9 cellular contexts compared by ENCODE assay signal in the genomic region with DNA sequence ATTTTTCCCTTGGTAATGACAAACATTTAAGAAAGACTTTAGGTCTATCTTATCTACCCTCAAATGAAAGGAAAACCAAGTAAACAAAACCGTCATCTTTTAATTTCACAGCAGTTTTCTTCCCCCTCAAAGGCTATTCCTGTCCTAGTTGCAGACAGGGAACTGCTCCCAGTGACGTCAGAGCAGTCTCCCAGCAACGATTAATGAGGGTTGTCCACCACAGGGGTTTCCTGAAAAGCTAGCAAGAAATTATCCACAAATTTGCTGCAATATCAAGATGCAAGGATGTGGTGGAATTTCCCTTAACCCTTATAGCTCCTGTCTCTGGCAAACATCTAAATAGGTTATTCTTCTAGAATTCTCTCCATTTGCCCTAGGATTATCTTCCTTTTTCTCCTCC.
DNase-seq lines count a peak whose midpoint lies in the region; FAIRE-seq and TF ChIP-seq lines count a peak whose summit lies in the region.
"Had no signal": no experiment of that assay in that cellular context is flagged by ENCODE, and none has a peak within 500 bp of the region (broad histone marks: within the 10 kb centered on the region; RNA-seq: fewer than 3 reads in every experiment).

No MANE protein-coding gene starts in this region.

- DNase-seq in DMS 273 (lab: John Stamatoyannopoulos, UW; ENCODE audit: unreplicated experiment) (peak; percentile 18), DMS 273 treated with DMSO at 0.1 percent for 48 hours (lab: John Stamatoyannopoulos, UW) (no peak), kidney (no peak), substantia nigra (lab: John Stamatoyannopoulos, UW) (peak in 30 of 49 donors; percentile 4 to 69 (median 18)), NCI-H446 (lab: John Stamatoyannopoulos, UW) (no peak), NCI-H2196 (lab: John Stamatoyannopoulos, UW; ENCODE audit: unreplicated experiment) (no peak)
- DNase-seq in activated CD4-positive, alpha-beta T cell treated with anti-CD3 and anti-CD28 coated beads, Interleukin-2, amount 10 ng/mL, durations not matched to agents 24 days and 14 days: no peak

- H3K4me3 Mint-ChIP-seq in brain: peak overlapping the region; percentile 28 to 83 (median 49)
- no peak overlapping the region for H3K4me3 Mint-ChIP-seq in activated CD4-positive, alpha-beta T cell treated with anti-CD3 and anti-CD28 coated beads, Interleukin-2, amount 10 ng/mL, durations not matched to agents 24 days and 14 days

- peak overlapping the region; percentile 33 to 92 (median 82) for H3K27ac Mint-ChIP-seq in brain
- no peak overlapping the region for H3K27ac Mint-ChIP-seq in activated CD4-positive, alpha-beta T cell treated with anti-CD3 and anti-CD28 coated beads, Interleukin-2, amount 10 ng/mL, durations not matched to agents 24 days and 14 days

- no peak overlapping the region for H3K9ac ChIP-seq in kidney (ENCODE audit: low read length in 2 of 2)

- H3K9me3 Mint-ChIP-seq in brain: peaks cover 3 to 14% (median 7%) of the 10 kb centered on the region in 5 experiments
- peaks cover 8% of the 10 kb centered on the region for H3K9me3 Mint-ChIP-seq in activated CD4-positive, alpha-beta T cell treated with anti-CD3 and anti-CD28 coated beads, Interleukin-2, amount 10 ng/mL, durations not matched to agents 24 days and 14 days

- intact Hi-C loops in kidney (cut with DNase I): no loop called here
- intact Hi-C loops in activated CD4-positive, alpha-beta T cell treated with anti-CD3 and anti-CD28 coated beads, Interleukin-2, amount 10 ng/mL, durations not matched to agents 24 days and 14 days (cut with micrococcal nuclease): no loop called here

- no peak overlapping the region for H3K4me3 ChIP-seq in kidney (ENCODE audit: low read length in 2 of 2)

- H3K36me3 Mint-ChIP-seq in brain: peaks cover 45% of the 10 kb centered on the region
- H3K36me3 Mint-ChIP-seq in activated CD4-positive, alpha-beta T cell treated with anti-CD3 and anti-CD28 coated beads, Interleukin-2, amount 10 ng/mL, durations not matched to agents 24 days and 14 days (ENCODE audit: low read depth): peaks cover 35% of the 10 kb centered on the region

- peak; percentile 60 for FAIRE-seq in kidney (lab: Jason Lieb, UNC)

- H3K4me1 ChIP-seq in kidney (ENCODE audit: control insufficient read depth in 1 of 2, insufficient read depth in 1 of 2, low read depth in 1 of 2, low read length in 2 of 2): peaks cover 2 to 7% of the 10 kb centered on the region in 2 donors

- H3K9me3 ChIP-seq in kidney (ENCODE audit: control insufficient read depth in 1 of 2, low read length in 2 of 2): no peaks in the 10 kb centered on the region

- H3K4me1 Mint-ChIP-seq in brain: peaks cover 47% of the 10 kb centered on the region
- H3K4me1 Mint-ChIP-seq in activated CD4-positive, alpha-beta T cell treated with anti-CD3 and anti-CD28 coated beads, Interleukin-2, amount 10 ng/mL, durations not matched to agents 24 days and 14 days: peaks cover 6% of the 10 kb centered on the region

- no peaks in the 10 kb centered on the region for H3K36me3 ChIP-seq in kidney (ENCODE audit: control insufficient read depth in 1 of 2, insufficient read depth in 2 of 2, low read length in 2 of 2)

- TF ChIP-seq CTCF in brain (conservative IDR thresholded peaks at IDR 0.05) (no peak), kidney (IDR thresholded peaks at IDR 0.05; ENCODE audit: borderline replicate concordance, extremely low read depth, insufficient read depth) (no peak)

- H3K27ac ChIP-seq in kidney (ENCODE audit: low read depth in 2 of 2, low read length in 2 of 2) (no peak overlapping the region), substantia nigra (ENCODE audit: low read depth, low read length, poor library complexity, severe bottlenecking) (no peak overlapping the region)
- H3K27ac ChIP-seq: 22Rv1 had no signal

- H3K27me3 Mint-ChIP-seq in brain: no peaks in the 10 kb centered on the region
- H3K27me3 Mint-ChIP-seq in activated CD4-positive, alpha-beta T cell treated with anti-CD3 and anti-CD28 coated beads, Interleukin-2, amount 10 ng/mL, durations not matched to agents 24 days and 14 days: no peaks in the 10 kb centered on the region

Comparison
In these comparisons a context has a peak if more than half of its experiments do, and no peak if none do; other contexts are left out.
1. DNase-seq: peak in DMS 273 (single experiment) and substantia nigra (30 of 49); none in DMS 273 treated with DMSO at 0.1 percent for 48 hours (single experiment), kidney (single experiment), NCI-H446 (0 of 2), NCI-H2196 (single experiment) and activated CD4-positive, alpha-beta T cell treated with anti-CD3 and anti-CD28 coated beads, Interleukin-2, amount 10 ng/mL, durations not matched to agents 24 days and 14 days (single experiment).